Comparison of ENCODE assay signal across 8 cellular contexts in the genomic region with DNA sequence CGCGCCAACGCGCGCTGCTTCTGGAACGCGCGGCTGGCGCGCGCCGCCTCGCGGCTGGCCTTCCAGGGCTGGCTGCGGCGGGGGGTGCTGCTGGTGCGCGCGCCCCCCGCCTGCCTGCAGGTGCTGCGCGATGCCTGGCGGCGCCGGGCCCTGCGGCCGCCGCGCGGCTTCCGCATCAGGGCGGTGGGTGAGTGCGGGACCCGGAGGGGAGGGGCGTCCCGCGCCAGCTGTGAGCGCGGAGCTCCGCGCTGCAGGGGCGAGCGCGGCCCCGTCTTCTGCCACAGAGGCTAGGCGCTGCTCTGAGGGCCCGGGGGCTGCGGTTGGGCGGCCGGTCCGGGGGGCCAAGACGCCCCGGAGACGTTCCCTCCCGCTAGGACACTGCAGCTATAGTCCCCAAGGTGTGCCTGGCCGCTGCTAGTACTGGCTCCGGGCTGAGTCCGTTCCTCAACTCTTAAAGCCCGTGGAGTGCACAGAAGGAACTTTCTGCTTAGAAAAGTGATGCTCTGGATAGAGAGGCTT. TPM values are rescaled to one million over a fixed set of nuclear protein-coding genes. Genes with fewer than 3 reads are reported as not detected.
A peak's percentile ranks its signal among the peaks of the same experiment; 100 is the strongest.
DNase-seq lines count a peak whose midpoint lies in the region; ATAC-seq, FAIRE-seq and TF ChIP-seq lines count a peak whose summit lies in the region.
"Not testable (repeated sequence)": the region's sequence is repeated elsewhere in the genome, so short reads cannot be mapped to it uniquely, and the experiment has no call there.

No MANE protein-coding gene starts in this region.

- not testable (repeated sequence) for H3K9me3 Mint-ChIP-seq in central memory CD8-positive, alpha-beta T cell

- peak overlapping the region; percentile 32; the same call in 1 of the 2 replicates for H3K27ac ChIP-seq in HEK293 (ENCODE audit: extremely low read depth, low read depth, low read length)
- H3K27ac ChIP-seq in iPS-18a (ENCODE audit: low read length); pancreas: not testable (repeated sequence)

- H3K27me3 Mint-ChIP-seq in central memory CD8-positive, alpha-beta T cell: not testable (repeated sequence)

- H3K27me3 ChIP-seq in iPS-18a (ENCODE audit: control insufficient read depth, insufficient read depth, low read length): peaks cover 25% of the 10 kb centered on the region
- H3K27me3 ChIP-seq in pancreas: not testable (repeated sequence)

- H3K9ac ChIP-seq in iPS-18a (ENCODE audit: low read length): not testable (repeated sequence)

- H3K4me1 ChIP-seq in HEK293 (ENCODE audit: control insufficient read depth, insufficient read depth, low read length); iPS-18a (ENCODE audit: control insufficient read depth, low read depth, low read length); pancreas: not testable (repeated sequence)

- not testable (repeated sequence) for H3K36me3 ChIP-seq in HEK293 (ENCODE audit: control insufficient read depth in 2 of 2, insufficient read depth in 1 of 2, low read length in 2 of 2); iPS-18a (ENCODE audit: control insufficient read depth, low read depth, low read length); pancreas

- POLR2A ChIA-PET in HEK293 (lab: Yijun Ruan, JAX): interaction anchor here (0.5 to 2.4 kb wide), 8 partner anchors 7 to 438 kb away, joined by 3 to 14 read pairs (median 4); partner anchors contain the start of gene DDX50

- H3K36me3 Mint-ChIP-seq in central memory CD8-positive, alpha-beta T cell (ENCODE audit: insufficient read depth): not testable (repeated sequence)

- not testable (repeated sequence) for H3K4me3 ChIP-seq in GM12865 (ENCODE audit: low read depth, low read length)
- H3K4me3 ChIP-seq in HEK293 (ENCODE audit: low read depth, low read length) (peak overlapping the region; percentile 53), NB4 (ENCODE audit: low read depth, low read length) (peak overlapping the region; percentile 53), iPS-18a (ENCODE audit: low read length) (peak overlapping the region; percentile 54), pancreas (peak overlapping the region; percentile 37 to 57 (median 41))

- not testable (repeated sequence) for H3K27ac Mint-ChIP-seq in central memory CD8-positive, alpha-beta T cell (ENCODE audit: low read depth)

- not testable (repeated sequence) for TF ChIP-seq POLR2A in NB4 (IDR thresholded peaks at IDR 0.05; ENCODE audit: extremely low read depth, insufficient read length)

- H3K9me3 ChIP-seq in HEK293 (ENCODE audit: control insufficient read depth, insufficient read depth, low read depth, low read length); iPS-18a (ENCODE audit: control insufficient read depth, low read depth, low read length); pancreas: not testable (repeated sequence)

- CTCF ChIA-PET in HEK293 (lab: Yijun Ruan, JAX): interaction anchor here (0.6 to 1.2 kb wide), 4 partner anchors 14 to 394 kb away, joined by 3 to 4 read pairs (median 3); partner anchors contain the start of gene DDX50

- DNase-seq in GM12865 (ENCODE audit: low read depth): peak; percentile 21
- peak; percentile 55 for DNase-seq in NB4 (ENCODE audit: low read depth)
- peak; percentile 4 to 13 for DNase-seq in activated CD4-positive, alpha-beta T cell treated with anti-CD3 and anti-CD28 coated beads, Interleukin-2, amount 50 U/mL, for 48 hours
- DNase-seq in central memory CD8-positive, alpha-beta T cell (ENCODE audit: low spot score in 2 of 2): not testable (repeated sequence)
- DNase-seq in pancreas: peak in 5 of 6 donors; percentile 15 to 58 (median 32)
- DNase-seq in urothelium cell line (ENCODE audit: low spot score): peak; percentile 39

- peak; percentile 66 for ATAC-seq in central memory CD8-positive, alpha-beta T cell (replicated peaks; ENCODE audit: extremely low read depth, poor library complexity, severe bottlenecking)
- peak; percentile 44 to 72 (median 56) for ATAC-seq in pancreas

- WGBS in pancreas, 2 donors: 0 to 1% methylated on average over 26 to 33 of the region's 59 CpGs

- not testable (repeated sequence) for FAIRE-seq in pancreas (lab: Jason Lieb, UNC)
- peak; percentile 66 for FAIRE-seq in urothelium cell line (lab: Jason Lieb, UNC)

- intact Hi-C loops in pancreas (cut with DNase I): not testable (repeated sequence)

- peak overlapping the region; percentile 49 for H3K4me3 Mint-ChIP-seq in central memory CD8-positive, alpha-beta T cell

- not testable (repeated sequence) for H3K4me1 Mint-ChIP-seq in central memory CD8-positive, alpha-beta T cell

- TF ChIP-seq CTCF in GM12865 (IDR thresholded peaks at IDR 0.05; ENCODE audit: insufficient read depth, low read depth, low read length, missing control alignments); HEK293 (tag by site-specific recombination; IDR thresholded peaks at IDR 0.05); NB4 (IDR thresholded peaks at IDR 0.05; ENCODE audit: low read depth, low read length); pancreas (IDR thresholded peaks at IDR 0.05): not testable (repeated sequence)

TF ChIP-seq in HEK293, 187 proteins besides CTCF, POLR2A, EP300 and RAD21:
- TF ChIP-seq GLIS2 (tag by site-specific recombination; IDR thresholded peaks at IDR 0.05): peak; percentile 71
- peak; percentile 39; the same call in 1 of the 2 replicates for TF ChIP-seq ZBTB8A (tag by site-specific recombination; IDR thresholded peaks at IDR 0.05)
- peak; percentile 84 for TF ChIP-seq ZNF423 (tag by site-specific recombination; IDR thresholded peaks at IDR 0.05)
- TF ChIP-seq, protein P1, sequence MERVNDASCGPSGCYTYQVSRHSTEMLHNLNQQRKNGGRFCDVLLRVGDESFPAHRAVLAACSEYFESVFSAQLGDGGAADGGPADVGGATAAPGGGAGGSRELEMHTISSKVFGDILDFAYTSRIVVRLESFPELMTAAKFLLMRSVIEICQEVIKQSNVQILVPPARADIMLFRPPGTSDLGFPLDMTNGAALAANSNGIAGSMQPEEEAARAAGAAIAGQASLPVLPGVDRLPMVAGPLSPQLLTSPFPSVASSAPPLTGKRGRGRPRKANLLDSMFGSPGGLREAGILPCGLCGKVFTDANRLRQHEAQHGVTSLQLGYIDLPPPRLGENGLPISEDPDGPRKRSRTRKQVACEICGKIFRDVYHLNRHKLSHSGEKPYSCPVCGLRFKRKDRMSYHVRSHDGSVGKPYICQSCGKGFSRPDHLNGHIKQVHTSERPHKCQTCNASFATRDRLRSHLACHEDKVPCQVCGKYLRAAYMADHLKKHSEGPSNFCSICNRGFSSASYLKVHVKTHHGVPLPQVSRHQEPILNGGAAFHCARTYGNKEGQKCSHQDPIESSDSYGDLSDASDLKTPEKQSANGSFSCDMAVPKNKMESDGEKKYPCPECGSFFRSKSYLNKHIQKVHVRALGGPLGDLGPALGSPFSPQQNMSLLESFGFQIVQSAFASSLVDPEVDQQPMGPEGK (tag by site-specific recombination; IDR thresholded peaks at IDR 0.05): peak; percentile 43; the same call in 1 of the 2 replicates
- TF ChIP-seq ZNF335 (tag by site-specific recombination; conservative IDR thresholded peaks at IDR 0.05): peak; percentile 40; the same call in 1 of the 2 replicates
- TF ChIP-seq, protein P2, sequence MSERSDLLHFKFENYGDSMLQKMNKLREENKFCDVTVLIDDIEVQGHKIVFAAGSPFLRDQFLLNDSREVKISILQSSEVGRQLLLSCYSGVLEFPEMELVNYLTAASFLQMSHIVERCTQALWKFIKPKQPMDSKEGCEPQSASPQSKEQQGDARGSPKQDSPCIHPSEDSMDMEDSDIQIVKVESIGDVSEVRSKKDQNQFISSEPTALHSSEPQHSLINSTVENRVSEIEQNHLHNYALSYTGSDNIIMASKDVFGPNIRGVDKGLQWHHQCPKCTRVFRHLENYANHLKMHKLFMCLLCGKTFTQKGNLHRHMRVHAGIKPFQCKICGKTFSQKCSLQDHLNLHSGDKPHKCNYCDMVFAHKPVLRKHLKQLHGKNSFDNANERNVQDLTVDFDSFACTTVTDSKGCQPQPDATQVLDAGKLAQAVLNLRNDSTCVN (tag by site-specific recombination; optimal IDR thresholded peaks at IDR 0.05): peak; percentile 71
- TF ChIP-seq GLIS1 (tag by site-specific recombination; IDR thresholded peaks at IDR 0.05): peak; percentile 95
- TF ChIP-seq ZIC2 (tag by site-specific recombination; IDR thresholded peaks at IDR 0.05): peak; percentile 71
- 0 out of 2 replicates have a peak, but pooled peaks have one; percentile 25 for TF ChIP-seq ZBTB48 (tag by site-specific recombination; IDR thresholded peaks at IDR 0.05)

RNA-seq across cellular contexts. Expression of gene STOX1, which starts 0.8 kb away (rescaled TPM):
- total RNA-seq in pancreas: 1 to 10 TPM in 5 of 6 donors, under 1 TPM in 1; 0.73 to 1.8 (median 1.1) TPM
- polyA plus RNA-seq in pancreas: 1 to 10 TPM in 1 of 2 donors, under 1 TPM in 1; 0.99 to 1.3 TPM
